ENCODE assay signal across 19 cellular contexts in the genomic region with DNA sequence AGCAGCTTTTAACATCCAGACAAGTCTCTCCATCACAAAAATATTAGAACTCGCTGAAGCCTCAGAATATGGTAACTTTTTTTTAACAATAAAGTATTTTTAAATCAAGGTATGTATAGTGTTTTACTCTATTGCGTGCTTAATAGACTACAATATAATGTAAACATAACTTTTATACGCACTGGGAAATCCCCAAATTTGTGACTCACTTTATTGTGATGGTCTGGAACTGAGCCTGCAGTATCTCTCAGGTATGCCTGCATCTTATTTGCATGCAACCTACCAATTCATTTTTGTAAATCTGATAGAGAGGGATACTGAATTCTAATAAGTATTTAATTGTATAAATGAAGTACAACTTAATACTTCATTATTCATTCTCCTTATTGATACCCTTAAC.
DNase-seq lines count a peak whose midpoint lies in the region; ATAC-seq and TF ChIP-seq lines count a peak whose summit lies in the region.
"Had no signal": no experiment of that assay in that cellular context is flagged by ENCODE, and none has a peak within 500 bp of the region (broad histone marks: within the 10 kb centered on the region; RNA-seq: fewer than 3 reads in every experiment).

No MANE protein-coding gene starts in this region.

- no peak for TF ChIP-seq POLR2A in breast epithelium (IDR thresholded peaks at IDR 0.05)

- no peak overlapping the region for H3K4me3 Mint-ChIP-seq in MCF 10A (ENCODE audit: unreplicated experiment)
- H3K4me3 Mint-ChIP-seq: B cell; CD4-positive, CD25-positive, alpha-beta regulatory T cell; CD8-positive, alpha-beta memory T cell; HFFc6 had no signal

- no peaks in the 10 kb centered on the region for H3K27me3 Mint-ChIP-seq in MCF 10A (ENCODE audit: insufficient read depth, unreplicated experiment)
- H3K27me3 Mint-ChIP-seq: B cell; CD4-positive, CD25-positive, alpha-beta regulatory T cell; CD8-positive, alpha-beta memory T cell had no signal

- CTCF ChIA-PET in MCF 10A (lab: Yijun Ruan, JAX), result no interaction called here

- POLR2A ChIA-PET in MCF 10A (lab: Yijun Ruan, JAX), result interaction anchor here (0.6 kb wide), 1 partner anchor 1356 kb away, joined by 3 read pairs; no protein-coding TSS in a partner anchor

- ATAC-seq in RWPE2 (ENCODE audit: low read depth), result peak; percentile 64
- no peak for ATAC-seq in HG02973 (IDR thresholded peaks at IDR 0.05; ENCODE audit: unreplicated experiment)
- ATAC-seq in HG02852 (IDR thresholded peaks at IDR 0.05; ENCODE audit: unreplicated experiment), result no peak

- in situ Hi-C loops in GM13977 (cut with MboI; ENCODE audit: low pct_unique_long_range_greater_than_20kb, low sequenced_read_pairs, unreplicated experiment), result no loop called here

- H3K4me1 Mint-ChIP-seq in MCF 10A (ENCODE audit: insufficient read depth, unreplicated experiment), result peaks cover 8% of the 10 kb centered on the region
- H3K4me1 Mint-ChIP-seq: B cell; CD4-positive, CD25-positive, alpha-beta regulatory T cell; CD8-positive, alpha-beta memory T cell had no signal

- H3K4me1 ChIP-seq in breast epithelium (no peaks in the 10 kb centered on the region), RWPE2 (ENCODE audit: insufficient read depth, poor library complexity, severe bottlenecking) (no peaks in the 10 kb centered on the region)
- H3K4me1 ChIP-seq: BLaER1, HAP-1 had no signal

- DNase-seq in MCF 10A (ENCODE audit: unreplicated experiment) (peak; percentile 51), breast epithelium (ENCODE audit: low spot score in 2 of 2) (no peak), RWPE2 (ENCODE audit: low spot score) (no peak), epithelial cell of esophagus (ENCODE audit: low read depth) (peak; percentile 41), GM13977 (ENCODE audit: low spot score) (no peak), H7 (no peak)
- DNase-seq: CD4-positive, CD25-positive, alpha-beta regulatory T cell; CD8-positive, alpha-beta memory T cell; DMS 273 treated with DMSO at 0.1 percent for 48 hours; DMS79; GM23248; HFFc6 had no signal

- no peak overlapping the region for H3K4me3 ChIP-seq in breast epithelium
- H3K4me3 ChIP-seq in RWPE2 (ENCODE audit: severe bottlenecking), result no peak overlapping the region
- no peak overlapping the region for H3K4me3 ChIP-seq in epithelial cell of esophagus (ENCODE audit: low read length)
- no peak overlapping the region for H3K4me3 ChIP-seq in H7 (ENCODE audit: insufficient read depth, low read depth, low read length)
- H3K4me3 ChIP-seq: BLaER1, GM23248, HAP-1 had no signal

- TF ChIP-seq CTCF in MCF 10A (IDR thresholded peaks at IDR 0.05; ENCODE audit: unreplicated experiment) (no peak), breast epithelium (IDR thresholded peaks at IDR 0.05) (no peak), RWPE2 (IDR thresholded peaks at IDR 0.05; ENCODE audit: poor library complexity, severe bottlenecking) (no peak), epithelial cell of esophagus (IDR thresholded peaks at IDR 0.05; ENCODE audit: insufficient read depth, low read depth, low read length, missing control alignments) (no peak), GM13977 (IDR thresholded peaks at IDR 0.05; ENCODE audit: extremely low read depth, insufficient read depth, missing control alignments) (no peak)

- no peak overlapping the region for H3K27ac Mint-ChIP-seq in MCF 10A (ENCODE audit: low read depth, unreplicated experiment)
- H3K27ac Mint-ChIP-seq: B cell; CD4-positive, CD25-positive, alpha-beta regulatory T cell; CD8-positive, alpha-beta memory T cell; HFFc6 had no signal

- H3K27ac ChIP-seq in breast epithelium (no peak overlapping the region), RWPE2 (ENCODE audit: poor library complexity, severe bottlenecking) (no peak overlapping the region)
- H3K27ac ChIP-seq: 22Rv1, BLaER1, C4-2B, GM23248 had no signal

- H3K9me3 Mint-ChIP-seq in MCF 10A (ENCODE audit: unreplicated experiment), result no peaks in the 10 kb centered on the region

- H3K9me3 ChIP-seq in breast epithelium (no peaks in the 10 kb centered on the region), RWPE2 (ENCODE audit: severe bottlenecking) (no peaks in the 10 kb centered on the region)
- H3K9me3 ChIP-seq: BLaER1, HAP-1 had no signal

- no TSS peak for BruUV-seq in MCF 10A (replicated peaks; lab: Mats Ljungman, UMichigan)

- no peaks in the 10 kb centered on the region for H3K36me3 Mint-ChIP-seq in MCF 10A (ENCODE audit: insufficient read depth, unreplicated experiment)
- H3K36me3 Mint-ChIP-seq: CD4-positive, CD25-positive, alpha-beta regulatory T cell; CD8-positive, alpha-beta memory T cell had no signal

- H3K27me3 ChIP-seq in breast epithelium (no peaks in the 10 kb centered on the region), RWPE2 (ENCODE audit: insufficient read depth, poor library complexity, severe bottlenecking) (no peaks in the 10 kb centered on the region), H7 (ENCODE audit: control insufficient read depth, insufficient read depth, low read length) (no peaks in the 10 kb centered on the region)
- H3K27me3 ChIP-seq: BLaER1 had no signal

- intact Hi-C loops in MCF 10A (cut with micrococcal nuclease) (no loop called here), breast epithelium (cut with DNase I; ENCODE audit: low total_unique reads) (no loop called here)

- H3K36me3 ChIP-seq in breast epithelium (no peaks in the 10 kb centered on the region), RWPE2 (ENCODE audit: low read depth) (no peaks in the 10 kb centered on the region), H7 (replicated peaks; ENCODE audit: control insufficient read depth, insufficient read depth, low read length) (no peaks in the 10 kb centered on the region)
- H3K36me3 ChIP-seq: BLaER1, HAP-1 had no signal

Comparison
In these comparisons a context has a peak if more than half of its experiments do, and no peak if none do; other contexts are left out.
1. DNase-seq: peak in MCF 10A (single experiment) and epithelial cell of esophagus (single experiment); none in breast epithelium (0 of 2), RWPE2 (single experiment), GM13977 (single experiment) and H7 (single experiment).